17 cellular contexts compared by ENCODE assay signal in genomic region chr14:31969841-31970240, GRCh38.
DNase-seq lines count a peak whose midpoint lies in the region; ATAC-seq, FAIRE-seq and TF ChIP-seq lines count a peak whose summit lies in the region.
"Had no signal": no experiment of that assay in that cellular context is flagged by ENCODE, and none has a peak within 500 bp of the region (broad histone marks: within the 10 kb centered on the region; RNA-seq: fewer than 3 reads in every experiment).

No MANE protein-coding gene starts in this region.

- H4K91ac ChIP-seq in trophoblast cell (ENCODE audit: low read depth, low read length), result no peak overlapping the region

- H3K4me2 ChIP-seq in A549 (0 out of 3 replicates have a peak overlapping the region, but pooled peaks have one; percentile 18), trophoblast cell (ENCODE audit: low read length) (no peak overlapping the region)
- H3K4me2 ChIP-seq: KMS-11 had no signal

- TF ChIP-seq CTCF in A549 (IDR thresholded peaks at IDR 0.05) (no peak), foreskin fibroblast (IDR thresholded peaks at IDR 0.05; ENCODE audit: low read depth, low read length) (no peak)

- no peak overlapping the region for H3K14ac ChIP-seq in trophoblast cell (ENCODE audit: low read length)

- H3K36me3 ChIP-seq in trophoblast cell (ENCODE audit: control insufficient read depth in 1 of 2, insufficient read depth in 2 of 2, low read length in 2 of 2), result no peaks in the 10 kb centered on the region
- H3K36me3 ChIP-seq: Peyer's patch had no signal

- TF ChIP-seq RAD21 in A549 (conservative IDR thresholded peaks at IDR 0.05 in 1 of 2, IDR thresholded peaks at IDR 0.05 in 1 of 2), result no peak

- H2BK12ac ChIP-seq in trophoblast cell (ENCODE audit: low read length), result no peak overlapping the region

- FAIRE-seq in A549 (lab: Jason Lieb, UNC), result no peak
- FAIRE-seq: GM12892, H54 had no signal

- WGBS in A549 (ENCODE audit: missing lambda C conversion rate), result 86% methylated on average over 2 of the region's 2 CpGs
- no CpG with 5 or more reads among the region's 2 CpGs for WGBS in trophoblast cell (ENCODE audit: extremely low coverage, insufficient coverage, insufficient read length)

- H3K4me1 ChIP-seq in A549, result peaks cover 48% of the 10 kb centered on the region
- peaks cover 12 to 16% of the 10 kb centered on the region in 2 experiments for H3K4me1 ChIP-seq in trophoblast cell (ENCODE audit: control insufficient read depth in 1 of 2, insufficient read depth in 2 of 2, low read length in 2 of 2)

- ATAC-seq in A549, result no peak

- no peak overlapping the region for H2BK120ac ChIP-seq in trophoblast cell (ENCODE audit: insufficient read depth, low read length, poor library complexity)

- H3K27me3 ChIP-seq in trophoblast cell (ENCODE audit: insufficient read depth, low read length), result no peaks in the 10 kb centered on the region
- H3K27me3 ChIP-seq: BLaER1 treated with 17β-estradiol and CSF1 and Interleukin-3, amounts not matched to agents 10 nM and 100 nM; Peyer's patch had no signal

- no peak overlapping the region for H2AK5ac ChIP-seq in trophoblast cell (ENCODE audit: low read length)

- H3K4me3 ChIP-seq in A549 (no peak overlapping the region), trophoblast cell (ENCODE audit: low read depth, low read length) (no peak overlapping the region), foreskin fibroblast (ENCODE audit: low read depth in 1 of 2, low read length in 2 of 2) (no peak overlapping the region)
- H3K4me3 ChIP-seq: BLaER1 treated with 17β-estradiol and CSF1 and Interleukin-3, amounts not matched to agents 10 nM and 100 nM; Peyer's patch had no signal

- TF ChIP-seq POLR2A in A549 (IDR thresholded peaks at IDR 0.05; ENCODE audit: low read length), result no peak

- H3K23ac ChIP-seq in trophoblast cell (ENCODE audit: low read length), result no peak overlapping the region

- peaks cover 15% of the 10 kb centered on the region; the same call in 1 of the 3 replicates for H3K9me3 ChIP-seq in A549
- peaks cover 12% of the 10 kb centered on the region for H3K9me3 ChIP-seq in trophoblast cell (ENCODE audit: insufficient read depth, low read depth, low read length)

- no peak overlapping the region for H3K18ac ChIP-seq in trophoblast cell (ENCODE audit: low read length)

- H3K79me2 ChIP-seq in trophoblast cell (ENCODE audit: control insufficient read depth, insufficient read depth, low read length, poor library complexity), result no peaks in the 10 kb centered on the region

- no peak overlapping the region for H3K9ac ChIP-seq in trophoblast cell (ENCODE audit: low read length)
- H3K9ac ChIP-seq: BLaER1 treated with 17β-estradiol and CSF1 and Interleukin-3, amounts not matched to agents 10 nM and 100 nM; KMS-11 had no signal

- no peak overlapping the region for H3K4ac ChIP-seq in trophoblast cell (ENCODE audit: low read depth, low read length)

- H2AFZ ChIP-seq in trophoblast cell (ENCODE audit: insufficient read depth, low read length, poor library complexity), result no peak overlapping the region

- no peak overlapping the region for H4K8ac ChIP-seq in trophoblast cell (ENCODE audit: low read depth, low read length)

- POLR2A ChIA-PET in A549 (lab: Yijun Ruan, JAX), result interaction anchor here (0.6 kb wide), 1 partner anchor 24 kb away, joined by 4 read pairs; no protein-coding TSS in a partner anchor

- no peak overlapping the region for H4K12ac ChIP-seq in trophoblast cell (ENCODE audit: low read depth, low read length)

- no peak for DNase-seq in A549 (ENCODE audit: low read depth in 1 of 2, low spot score in 1 of 2)
- peak; percentile 19 for DNase-seq in NCI-H226
- peak; percentile 3 for DNase-seq in kidney glomerular epithelial cell (lab: John Stamatoyannopoulos, UW)
- DNase-seq in trophoblast cell, result no peak
- no peak for DNase-seq in foreskin fibroblast
- no peak for DNase-seq in SIG-M5 treated with dmso at 0.1 percent for 504 hours (lab: John Stamatoyannopoulos, UW; ENCODE audit: unreplicated experiment)
- no peak for DNase-seq in NCI-H446 treated with DMSO at 0.1 percent for 48 hours (lab: John Stamatoyannopoulos, UW)
- DNase-seq: CD8-positive, alpha-beta memory T cell; DMS79; NCI-H1436; NCI-H2081; NK-92 treated with Interleukin-12 subunit alpha and Interleukin-12 subunit beta, amount 100 ng/mL, for 24 hours; Peyer's patch had no signal

- H3K79me1 ChIP-seq in trophoblast cell (ENCODE audit: low read length), result peaks cover 2% of the 10 kb centered on the region

- TF ChIP-seq EP300 in A549 (IDR thresholded peaks at IDR 0.05), result no peak

- H2BK5ac ChIP-seq in trophoblast cell (ENCODE audit: low read depth, low read length, poor library complexity), result no peak overlapping the region

- no peak overlapping the region for H3K27ac ChIP-seq in A549
- peak overlapping the region; percentile 39 for H3K27ac ChIP-seq in trophoblast cell (ENCODE audit: low read depth, low read length)
- H3K27ac ChIP-seq: KMS-11 had no signal

- CTCF ChIA-PET in A549 (lab: Yijun Ruan, JAX), result interaction anchor here (1.4 to 2.5 kb wide), 2 partner anchors 19 to 44 kb away, joined by 3 to 11 read pairs; no protein-coding TSS in a partner anchor

TF ChIP-seq in A549, 52 proteins besides CTCF, POLR2A, EP300 and RAD21:
- TF ChIP-seq FOSB (CRISPR knock-in tag; IDR thresholded peaks at IDR 0.05), result no peak
- TF ChIP-seq CBX8 (IDR thresholded peaks at IDR 0.05), result no peak
- TF ChIP-seq ZNF302 (CRISPR knock-in tag; IDR thresholded peaks at IDR 0.05), result no peak
- TF ChIP-seq RCOR1 (IDR thresholded peaks at IDR 0.05; ENCODE audit: low read depth, low read length), result no peak
- TF ChIP-seq NFE2L2 (conservative IDR thresholded peaks at IDR 0.05; ENCODE audit: low read length), result no peak
- no peak for TF ChIP-seq REST (IDR thresholded peaks at IDR 0.05)
- no peak for TF ChIP-seq TP53 (CRISPR knock-in tag; IDR thresholded peaks at IDR 0.05)
- no peak for TF ChIP-seq RNF2 (IDR thresholded peaks at IDR 0.05; ENCODE audit: borderline replicate concordance, low read depth)
- TF ChIP-seq RARB (CRISPR knock-in tag; IDR thresholded peaks at IDR 0.05), result no peak
- TF ChIP-seq MYC (IDR thresholded peaks at IDR 0.05; ENCODE audit: borderline replicate concordance, low read length), result no peak
- TF ChIP-seq HES2 (IDR thresholded peaks at IDR 0.05), result no peak
- TF ChIP-seq USF2 (IDR thresholded peaks at IDR 0.05), result no peak
- TF ChIP-seq CEBPB (IDR thresholded peaks at IDR 0.05), result no peak
- TF ChIP-seq, protein P1, sequence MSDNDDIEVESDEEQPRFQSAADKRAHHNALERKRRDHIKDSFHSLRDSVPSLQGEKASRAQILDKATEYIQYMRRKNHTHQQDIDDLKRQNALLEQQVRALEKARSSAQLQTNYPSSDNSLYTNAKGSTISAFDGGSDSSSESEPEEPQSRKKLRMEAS (IDR thresholded peaks at IDR 0.05), result no peak
- no peak for TF ChIP-seq ZSCAN20 (CRISPR knock-in tag; IDR thresholded peaks at IDR 0.05)
- no peak for TF ChIP-seq JUNB (IDR thresholded peaks at IDR 0.05)
- no peak for TF ChIP-seq GATA3 (IDR thresholded peaks at IDR 0.05; ENCODE audit: borderline replicate concordance)
- no peak for TF ChIP-seq FOXS1 (CRISPR knock-in tag; IDR thresholded peaks at IDR 0.05)
- no peak for TF ChIP-seq KDM5A (IDR thresholded peaks at IDR 0.05)

Comparison
In these comparisons a context has a peak if more than half of its experiments do, and no peak if none do; other contexts are left out.
1. DNase-seq: peak in NCI-H226 (single experiment) and kidney glomerular epithelial cell (single experiment); none in A549 (0 of 2), trophoblast cell (0 of 2), foreskin fibroblast (0 of 2), SIG-M5 treated with dmso at 0.1 percent for 504 hours (single experiment) and NCI-H446 treated with DMSO at 0.1 percent for 48 hours (single experiment).